10 cellular contexts compared by ENCODE assay signal in genomic region chr2:207394812-207395534, GRCh38.
A peak's percentile ranks its signal among the peaks of the same experiment; 100 is the strongest.
DNase-seq lines count a peak whose midpoint lies in the region; ATAC-seq and TF ChIP-seq lines count a peak whose summit lies in the region.
"Had no signal": no experiment of that assay in that cellular context is flagged by ENCODE, and none has a peak within 500 bp of the region (broad histone marks: within the 10 kb centered on the region; RNA-seq: fewer than 3 reads in every experiment).

No MANE protein-coding gene starts in this region.

- ATAC-seq in activated T-cell treated with anti-CD3 and anti-CD28 coated beads, Interleukin-2, amount 50 U/mL, for 72 hours (replicated peaks in 1 of 2) = peak; percentile 97 to 98
- no peak for ATAC-seq in GM21717 (IDR thresholded peaks at IDR 0.05; ENCODE audit: unreplicated experiment)
- no peak for ATAC-seq in HG02642 (IDR thresholded peaks at IDR 0.05; ENCODE audit: poor library complexity, unreplicated experiment)

- H3K9me3 Mint-ChIP-seq in activated T-cell treated with anti-CD3 and anti-CD28 coated beads, Interleukin-2, amount 50 U/mL, for 72 hours = peaks cover 6 to 9% of the 10 kb centered on the region in 2 donors
- peaks cover 8% of the 10 kb centered on the region for H3K9me3 Mint-ChIP-seq in mesothelial cell of epicardium

- DNase-seq in AG08396 (ENCODE audit: low spot score) (peak; percentile 52), HFF-Myc (ENCODE audit: extremely low read depth, low read depth) (peak; percentile 93), mesothelial cell of epicardium (ENCODE audit: low spot score in 2 of 2, unreplicated experiment in 2 of 2) (no peak), DMS114 treated with DMSO at 0.1 percent for 48 hours (lab: John Stamatoyannopoulos, UW; ENCODE audit: unreplicated experiment) (no peak), retina (no peak)
- peak; percentile 68 to 82 for DNase-seq in activated T-cell treated with anti-CD3 and anti-CD28 coated beads, Interleukin-2, amount 50 U/mL, for 72 hours
- DNase-seq: effector CD4-positive, alpha-beta T cell; NCI-H510A had no signal

- H3K4me3 ChIP-seq in HFF-Myc (replicated peaks; ENCODE audit: low read depth, low read length) = no peak overlapping the region

- peak overlapping the region; percentile 90 for H3K27ac Mint-ChIP-seq in activated T-cell treated with anti-CD3 and anti-CD28 coated beads, Interleukin-2, amount 50 U/mL, for 72 hours
- peak overlapping the region; percentile 47 for H3K27ac Mint-ChIP-seq in mesothelial cell of epicardium

- H3K4me3 Mint-ChIP-seq in activated T-cell treated with anti-CD3 and anti-CD28 coated beads, Interleukin-2, amount 50 U/mL, for 72 hours = peak overlapping the region in 1 of 2 donors; percentile 68
- no peak overlapping the region for H3K4me3 Mint-ChIP-seq in mesothelial cell of epicardium

- H3K36me3 Mint-ChIP-seq in activated T-cell treated with anti-CD3 and anti-CD28 coated beads, Interleukin-2, amount 50 U/mL, for 72 hours (ENCODE audit: insufficient read depth in 2 of 2) = peaks cover 7% of the 10 kb centered on the region in 2 donors
- H3K36me3 Mint-ChIP-seq in mesothelial cell of epicardium = no peaks in the 10 kb centered on the region

- no peak for TF ChIP-seq CTCF in HFF-Myc (IDR thresholded peaks at IDR 0.05; ENCODE audit: low read depth, low read length, missing control alignments)
- no peak for TF ChIP-seq CTCF in mesothelial cell of epicardium (IDR thresholded peaks at IDR 0.05; ENCODE audit: unreplicated experiment)

- H3K27me3 Mint-ChIP-seq in activated T-cell treated with anti-CD3 and anti-CD28 coated beads, Interleukin-2, amount 50 U/mL, for 72 hours (ENCODE audit: low read depth) = peaks cover 5% of the 10 kb centered on the region
- no peaks in the 10 kb centered on the region for H3K27me3 Mint-ChIP-seq in mesothelial cell of epicardium (ENCODE audit: low read depth)

- peaks cover 20% of the 10 kb centered on the region for H3K4me1 Mint-ChIP-seq in activated T-cell treated with anti-CD3 and anti-CD28 coated beads, Interleukin-2, amount 50 U/mL, for 72 hours (ENCODE audit: low read depth)
- peaks cover 16% of the 10 kb centered on the region for H3K4me1 Mint-ChIP-seq in mesothelial cell of epicardium

Comparison
In these comparisons a context has a peak if more than half of its experiments do, and no peak if none do; other contexts are left out.
1. DNase-seq: peak in AG08396 (single experiment), HFF-Myc (single experiment) and activated T-cell treated with anti-CD3 and anti-CD28 coated beads, Interleukin-2, amount 50 U/mL, for 72 hours (2 of 2); none in mesothelial cell of epicardium (0 of 2), DMS114 treated with DMSO at 0.1 percent for 48 hours (single experiment) and retina (single experiment).
2. ATAC-seq: peak in activated T-cell treated with anti-CD3 and anti-CD28 coated beads, Interleukin-2, amount 50 U/mL, for 72 hours (2 of 2); none in GM21717 (single experiment) and HG02642 (single experiment).